2 cellular contexts compared by ENCODE assay signal in the genomic region with DNA sequence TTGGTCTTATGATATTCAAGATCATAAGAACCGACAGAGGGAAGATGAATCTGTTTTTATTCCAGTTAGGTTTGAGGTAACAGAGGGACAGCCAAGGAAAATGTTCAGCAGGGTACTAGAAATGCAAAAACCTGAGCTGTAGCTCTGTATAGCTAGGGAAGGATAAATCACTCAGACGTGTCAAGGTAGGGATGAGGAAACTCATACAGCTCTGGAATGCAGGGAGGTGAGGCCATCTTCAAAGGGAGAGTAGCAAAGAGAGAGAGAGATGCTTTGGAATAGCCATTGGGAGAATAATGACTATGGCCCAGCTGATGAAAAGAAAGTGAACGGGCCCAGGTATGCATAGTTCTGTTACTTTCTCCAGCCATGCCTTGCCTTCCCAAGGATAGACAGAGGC.
TF ChIP-seq lines count a peak whose summit lies in the region.

No MANE protein-coding gene starts in this region.

TF ChIP-seq in GM23338, 12 proteins besides CTCF, POLR2A, EP300 and RAD21 (continued from another document):
- TF ChIP-seq JUNB (IDR thresholded peaks at IDR 0.05; ENCODE audit: unreplicated experiment): no peak

TF ChIP-seq in endothelial cell of umbilical vein, 7 proteins besides CTCF, POLR2A, EP300 and RAD21 (continued from another document):
- TF ChIP-seq JUN (IDR thresholded peaks at IDR 0.05; ENCODE audit: borderline replicate concordance, insufficient read depth, insufficient read length, low read depth) (no peak), FOS (IDR thresholded peaks at IDR 0.05; ENCODE audit: borderline replicate concordance, insufficient read depth, low read length) (no peak), GATA2 (IDR thresholded peaks at IDR 0.05; ENCODE audit: insufficient read depth, insufficient read length, low read depth, low read length) (no peak), MYC (IDR thresholded peaks at IDR 0.05; ENCODE audit: low read depth, low read length) (no peak), EZH2 (IDR thresholded peaks at IDR 0.05; ENCODE audit: borderline replicate concordance, low read depth, low read length, severe bottlenecking) (peak; percentile 47), POLR2AphosphoS5 (IDR thresholded peaks at IDR 0.05; ENCODE audit: insufficient read depth, low read depth, low read length) (no peak)
